In genomic region chr4:18020671-18021469, GRCh38 we compare ENCODE assay signal across 8 cellular contexts. TPM values are rescaled to one million over a fixed set of nuclear protein-coding genes. Genes with fewer than 3 reads are reported as not detected.
DNase-seq lines count a peak whose midpoint lies in the region; TF ChIP-seq lines count a peak whose summit lies in the region.

No MANE protein-coding gene starts in this region.

- H3K27ac Mint-ChIP-seq in activated naive CD8-positive, alpha-beta T cell treated with anti-CD3 and anti-CD28 coated beads for 36 hours, result peak overlapping the region; percentile 89
- peak overlapping the region; percentile 95 for H3K27ac Mint-ChIP-seq in glutamatergic neuron (ENCODE audit: unreplicated experiment)

- peaks cover 16% of the 10 kb centered on the region for H3K27me3 Mint-ChIP-seq in activated naive CD8-positive, alpha-beta T cell treated with anti-CD3 and anti-CD28 coated beads for 36 hours
- peaks cover 7% of the 10 kb centered on the region for H3K27me3 Mint-ChIP-seq in glutamatergic neuron (ENCODE audit: unreplicated experiment)

- peaks cover 20% of the 10 kb centered on the region for H3K4me1 Mint-ChIP-seq in activated naive CD8-positive, alpha-beta T cell treated with anti-CD3 and anti-CD28 coated beads for 36 hours
- peaks cover 5% of the 10 kb centered on the region for H3K4me1 Mint-ChIP-seq in glutamatergic neuron (ENCODE audit: low read depth, unreplicated experiment)

- peak overlapping the region; percentile 97 for H3K4me3 Mint-ChIP-seq in activated naive CD8-positive, alpha-beta T cell treated with anti-CD3 and anti-CD28 coated beads for 36 hours
- H3K4me3 Mint-ChIP-seq in glutamatergic neuron (ENCODE audit: unreplicated experiment), result peak overlapping the region; percentile 98

- peak overlapping the region; percentile 85 for H3K9ac ChIP-seq in ES-I3 (ENCODE audit: low read depth, low read length)

- in situ Hi-C loops in SK-MEL-5 (cut with HindIII; ENCODE audit: low pct_unique_long_range_greater_than_20kb, low sequenced_read_pairs), result no loop called here

- no peaks in the 10 kb centered on the region for H3K36me3 Mint-ChIP-seq in activated naive CD8-positive, alpha-beta T cell treated with anti-CD3 and anti-CD28 coated beads for 36 hours
- H3K36me3 Mint-ChIP-seq in glutamatergic neuron (ENCODE audit: unreplicated experiment), result no peaks in the 10 kb centered on the region

- no peaks in the 10 kb centered on the region for H3K36me3 ChIP-seq in ES-I3 (ENCODE audit: insufficient read depth, low read length)

- H3K9me3 Mint-ChIP-seq in activated naive CD8-positive, alpha-beta T cell treated with anti-CD3 and anti-CD28 coated beads for 36 hours, result no peaks in the 10 kb centered on the region
- H3K9me3 Mint-ChIP-seq in glutamatergic neuron (ENCODE audit: unreplicated experiment), result peaks cover 11% of the 10 kb centered on the region

- peak; percentile 76 for DNase-seq in HCEC 1CT
- peak; percentile 89 for DNase-seq in M059J (ENCODE audit: low read depth)
- DNase-seq in SK-MEL-5 (ENCODE audit: low read depth, low spot score), result peak; percentile 86
- peak; percentile 43 for DNase-seq in activated naive CD8-positive, alpha-beta T cell treated with anti-CD3 and anti-CD28 coated beads for 36 hours
- peak; percentile 77 for DNase-seq in glutamatergic neuron
- peak; percentile 26 for DNase-seq in non-pigmented ciliary epithelial cell (ENCODE audit: low read depth)
- DNase-seq in ureter (ENCODE audit: low spot score), result peak; percentile 59

- no peak for TF ChIP-seq CTCF in glutamatergic neuron (IDR thresholded peaks at IDR 0.05; ENCODE audit: partially characterized antibody, unreplicated experiment)

- no peaks in the 10 kb centered on the region for H3K4me1 ChIP-seq in ES-I3 (ENCODE audit: insufficient read depth, low read length)

- no peaks in the 10 kb centered on the region for H3K9me3 ChIP-seq in ES-I3 (ENCODE audit: control insufficient read depth, insufficient read depth, low read length)

RNA-seq across cellular contexts. Expression of gene LCORL, which starts 0.7 kb away (rescaled TPM):
- 19.6 and 23.3 TPM in 2 replicates for total RNA-seq in M059J (2014; rRNA removed; shearing (Covaris generic))
- total RNA-seq in SK-MEL-5 (2014; rRNA removed; shearing (Covaris generic)), result 9.3 and 16.3 TPM in 2 replicates
- polyA plus RNA-seq in SK-MEL-5 (2015; cell fraction: cytosol; rRNA removed), result 3.2 and 4.1 TPM in 2 replicates
- polyA plus RNA-seq in SK-MEL-5 (2015; cell fraction: nucleus; rRNA removed), result 4.4 and 11.9 TPM in 2 replicates
- total RNA-seq in activated naive CD8-positive, alpha-beta T cell treated with anti-CD3 and anti-CD28 coated beads for 36 hours, result 1 to 10 TPM; 4.6 to 7.1 TPM
- total RNA-seq in glutamatergic neuron (ENCODE audit: unreplicated experiment) (30.8 TPM), ureter (10.5 TPM)

Comparison
In these comparisons a context has a peak if more than half of its experiments do, and no peak if none do; other contexts are left out.
1. Peak in every context shown above with its lines: DNase-seq.
2. DNase-seq: peak in every context shown above with its lines; median percentile 89 in M059J; 86 in SK-MEL-5; 77 in glutamatergic neuron; 76 in HCEC 1CT; 59 in ureter; 43 in activated naive CD8-positive, alpha-beta T cell treated with anti-CD3 and anti-CD28 coated beads for 36 hours; 26 in non-pigmented ciliary epithelial cell.